ENCODE assay signal across 24 cellular contexts in the genomic region with DNA sequence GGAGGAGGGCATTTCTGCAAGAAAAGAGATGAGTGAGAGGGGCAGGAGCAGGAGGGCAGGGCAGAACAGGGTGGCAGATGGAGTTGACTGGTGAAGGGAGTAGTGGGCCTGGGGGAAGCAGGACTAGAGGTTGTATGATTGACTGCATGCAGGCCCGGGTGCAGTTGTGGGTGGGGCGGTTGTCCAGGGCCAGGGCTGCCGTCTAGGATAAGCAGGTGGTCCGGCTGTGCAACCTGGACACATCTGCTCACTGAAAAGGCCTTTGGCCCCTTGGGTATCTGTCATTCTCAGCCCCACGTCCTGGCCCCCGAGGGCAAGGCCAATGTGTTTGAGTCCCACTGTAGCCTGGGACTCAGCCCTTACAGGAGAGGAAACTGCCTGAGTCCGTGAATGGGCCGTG. TPM values are rescaled to one million over a fixed set of nuclear protein-coding genes. Genes with fewer than 3 reads are reported as not detected.
DNase-seq lines count a peak whose midpoint lies in the region; ATAC-seq and TF ChIP-seq lines count a peak whose summit lies in the region.
"Had no signal": no experiment of that assay in that cellular context is flagged by ENCODE, and none has a peak within 500 bp of the region (broad histone marks: within the 10 kb centered on the region; RNA-seq: fewer than 3 reads in every experiment).

No MANE protein-coding gene starts in this region.

- no peak for TF ChIP-seq CTCF in SK-N-SH (IDR thresholded peaks at IDR 0.05)
- TF ChIP-seq CTCF in activated B cell treated with CpG ODN at 0.5 μM for 24 hours (IDR thresholded peaks at IDR 0.05): no peak
- no peak for TF ChIP-seq CTCF in lower lobe of right lung (IDR thresholded peaks at IDR 0.05)
- TF ChIP-seq CTCF in CD8-positive, alpha-beta T cell (IDR thresholded peaks at IDR 0.05): no peak

- H3K36me3 ChIP-seq in SK-N-SH (replicated peaks in 1 of 2; ENCODE audit: control insufficient read depth in 1 of 2, insufficient read depth in 2 of 2, low read length in 1 of 2) (no peaks in the 10 kb centered on the region), lower lobe of right lung (peaks cover 14% of the 10 kb centered on the region)
- no peaks in the 10 kb centered on the region for H3K36me3 ChIP-seq in CD8-positive, alpha-beta T cell (ENCODE audit: insufficient read depth, low read length)
- H3K36me3 ChIP-seq: BLaER1, thyroid gland had no signal

- POLR2A ChIA-PET in SK-N-SH (lab: Yijun Ruan, JAX): no interaction called here
- POLR2A ChIA-PET in activated B cell treated with CpG ODN at 0.5 μM for 24 hours (lab: Charles Lee): no interaction called here
- POLR2A ChIA-PET in CD8-positive, alpha-beta T cell (lab: Charles Lee): no interaction called here

- no peaks in the 10 kb centered on the region for H3F3A ChIP-seq in SK-N-SH (replicated peaks; ENCODE audit: insufficient read depth)

- no peak overlapping the region for H3K4me3 Mint-ChIP-seq in activated B cell treated with CpG ODN at 0.5 μM for 24 hours
- H3K4me3 Mint-ChIP-seq in CD8-positive, alpha-beta T cell: no peak overlapping the region
- H3K4me3 Mint-ChIP-seq: activated T-helper 1 cell treated with anti-CD3 and anti-CD28 coated beads, Interleukin-12 subunit alpha, Interleukin-12 subunit beta, Interleukin-2, Interleukin-4 antibody, amounts not matched to agents 30 ng/mL and 10 ng/mL and 1 ng/mL, durations not matched to agents 14 hours and 24 hours and 36 hours; nephron progenitor cell; stimulated activated effector memory CD8-positive, alpha-beta T cell treated with anti-CD3 and anti-CD28 coated beads, Interleukin-12 subunit alpha, Interleukin-12 subunit beta, amount 100 ng/mL, for 72 hours had no signal

- no peaks in the 10 kb centered on the region for H3K27me3 Mint-ChIP-seq in activated B cell treated with CpG ODN at 0.5 μM for 24 hours
- no peaks in the 10 kb centered on the region for H3K27me3 Mint-ChIP-seq in CD8-positive, alpha-beta T cell (ENCODE audit: low read depth)

- H3K4me1 ChIP-seq in SK-N-SH (ENCODE audit: control insufficient read depth in 1 of 2, insufficient read depth in 2 of 2, low read depth in 1 of 2, low read length in 1 of 2) (peaks cover 0 to 40% of the 10 kb centered on the region in 2 experiments; a peak in 1 of 4 replicates), lower lobe of right lung (peaks cover 4% of the 10 kb centered on the region)
- H3K4me1 ChIP-seq in CD8-positive, alpha-beta T cell (ENCODE audit: insufficient read depth, low read length): no peaks in the 10 kb centered on the region

- intact Hi-C loops in activated B cell treated with CpG ODN at 0.5 μM for 24 hours (cut with micrococcal nuclease) (no loop called here), lower lobe of right lung (cut with DNase I) (no loop called here)
- intact Hi-C loops in CD8-positive, alpha-beta T cell (cut with DNase I, micrococcal nuclease): no loop called here

- CTCF ChIA-PET in SK-N-SH (lab: Yijun Ruan, JAX) (interaction anchor here (5.4 kb wide), 1 partner anchor 179 kb away, joined by 24 read pairs; no protein-coding TSS in a partner anchor), activated B cell treated with CpG ODN at 0.5 μM for 24 hours (lab: Charles Lee) (no interaction called here)
- CTCF ChIA-PET in CD8-positive, alpha-beta T cell (lab: Charles Lee): no interaction called here

- H3K4me3 ChIP-seq in SK-N-SH (ENCODE audit: low read depth in 2 of 2, low read length in 1 of 2) (no peak overlapping the region), lower lobe of right lung (no peak overlapping the region)
- no peak overlapping the region for H3K4me3 ChIP-seq in CD8-positive, alpha-beta T cell (ENCODE audit: low read depth, low read length)
- H3K4me3 ChIP-seq: BLaER1, esophagus squamous epithelium, GM23248, thyroid gland had no signal

- DNase-seq in SK-N-SH (peak; percentile 6), 8988T (peak; percentile 25), activated B cell treated with CpG ODN at 0.5 μM for 24 hours (peak; percentile 1), lower lobe of right lung (peak; percentile 36), hypothalamus (lab: John Stamatoyannopoulos, UW) (no peak)
- no peak for DNase-seq in CD8-positive, alpha-beta T cell
- DNase-seq: DMS 273 treated with DMSO at 0.1 percent for 48 hours, esophagus squamous epithelium, GM23248, mesenchymal stem cell, NCI-H1417 treated with DMSO at 0.1 percent for 48 hours, NCI-H774, nephron progenitor cell, PC-3, T-helper 9 cell, thyroid gland had no signal

- no peaks in the 10 kb centered on the region for H3K4me1 Mint-ChIP-seq in activated B cell treated with CpG ODN at 0.5 μM for 24 hours
- no peaks in the 10 kb centered on the region for H3K4me1 Mint-ChIP-seq in CD8-positive, alpha-beta T cell (ENCODE audit: low read depth)
- H3K4me1 Mint-ChIP-seq: stimulated activated effector memory CD8-positive, alpha-beta T cell treated with anti-CD3 and anti-CD28 coated beads, Interleukin-12 subunit alpha, Interleukin-12 subunit beta, amount 100 ng/mL, for 72 hours had no signal

- no peaks in the 10 kb centered on the region for H3K36me3 Mint-ChIP-seq in activated B cell treated with CpG ODN at 0.5 μM for 24 hours (ENCODE audit: low read depth)
- no peaks in the 10 kb centered on the region for H3K36me3 Mint-ChIP-seq in CD8-positive, alpha-beta T cell
- H3K36me3 Mint-ChIP-seq: stimulated activated effector memory CD8-positive, alpha-beta T cell treated with anti-CD3 and anti-CD28 coated beads, Interleukin-12 subunit alpha, Interleukin-12 subunit beta, amount 100 ng/mL, for 72 hours had no signal

- TF ChIP-seq EP300 in SK-N-SH (IDR thresholded peaks at IDR 0.05; ENCODE audit: borderline replicate concordance in 1 of 2, low read depth in 1 of 2, low read length in 1 of 2): no peak

- H3K27ac ChIP-seq in SK-N-SH (ENCODE audit: low read depth in 2 of 2, low read length in 1 of 2) (no peak overlapping the region), lower lobe of right lung (no peak overlapping the region)
- H3K27ac ChIP-seq in CD8-positive, alpha-beta T cell (ENCODE audit: low read depth, low read length): no peak overlapping the region
- H3K27ac ChIP-seq: 22Rv1, BLaER1, esophagus squamous epithelium, GM23248, thyroid gland had no signal

- no peaks in the 10 kb centered on the region for H3K9me3 Mint-ChIP-seq in activated B cell treated with CpG ODN at 0.5 μM for 24 hours
- no peaks in the 10 kb centered on the region for H3K9me3 Mint-ChIP-seq in CD8-positive, alpha-beta T cell
- H3K9me3 Mint-ChIP-seq: activated T-helper 1 cell treated with anti-CD3 and anti-CD28 coated beads, Interleukin-12 subunit alpha, Interleukin-12 subunit beta, Interleukin-2, Interleukin-4 antibody, amounts not matched to agents 30 ng/mL and 10 ng/mL and 1 ng/mL, durations not matched to agents 14 hours and 24 hours and 36 hours; nephron progenitor cell; stimulated activated effector memory CD8-positive, alpha-beta T cell treated with anti-CD3 and anti-CD28 coated beads, Interleukin-12 subunit alpha, Interleukin-12 subunit beta, amount 100 ng/mL, for 72 hours had no signal

- no peak overlapping the region for H3K27ac Mint-ChIP-seq in activated B cell treated with CpG ODN at 0.5 μM for 24 hours
- H3K27ac Mint-ChIP-seq in CD8-positive, alpha-beta T cell: no peak overlapping the region
- H3K27ac Mint-ChIP-seq: activated T-helper 1 cell treated with anti-CD3 and anti-CD28 coated beads, Interleukin-12 subunit alpha, Interleukin-12 subunit beta, Interleukin-2, Interleukin-4 antibody, amounts not matched to agents 30 ng/mL and 10 ng/mL and 1 ng/mL, durations not matched to agents 14 hours and 24 hours and 36 hours; nephron progenitor cell; stimulated activated effector memory CD8-positive, alpha-beta T cell treated with anti-CD3 and anti-CD28 coated beads, Interleukin-12 subunit alpha, Interleukin-12 subunit beta, amount 100 ng/mL, for 72 hours had no signal

- H3K27me3 ChIP-seq in SK-N-SH (ENCODE audit: insufficient read depth) (no peaks in the 10 kb centered on the region), lower lobe of right lung (ENCODE audit: low read depth) (no peaks in the 10 kb centered on the region)
- H3K27me3 ChIP-seq in CD8-positive, alpha-beta T cell (ENCODE audit: insufficient read depth, low read length): no peaks in the 10 kb centered on the region
- H3K27me3 ChIP-seq: BLaER1, esophagus squamous epithelium, thyroid gland had no signal

- H3K9me3 ChIP-seq in SK-N-SH (no peaks in the 10 kb centered on the region), lower lobe of right lung (no peaks in the 10 kb centered on the region)
- no peaks in the 10 kb centered on the region for H3K9me3 ChIP-seq in CD8-positive, alpha-beta T cell (ENCODE audit: low read length)
- H3K9me3 ChIP-seq: BLaER1, esophagus squamous epithelium, thyroid gland had no signal

- TF ChIP-seq RAD21 in SK-N-SH (IDR thresholded peaks at IDR 0.05; ENCODE audit: low read length): no peak

- WGBS in SK-N-SH (ENCODE audit: low lambda C conversion rate): 0% methylated on average over 2 of the region's 8 CpGs

- H3K79me2 ChIP-seq in SK-N-SH (ENCODE audit: insufficient read depth): no peaks in the 10 kb centered on the region

- no peaks in the 10 kb centered on the region for H4K20me1 ChIP-seq in SK-N-SH (ENCODE audit: insufficient read depth)
- H4K20me1 ChIP-seq: BLaER1 had no signal

- no peak overlapping the region for H3K9ac ChIP-seq in SK-N-SH
- H3K9ac ChIP-seq: BLaER1, GM23248 had no signal

- ATAC-seq in SK-N-SH treated with all-trans-retinoic acid at 6 μM for 48 hours (no peak), activated B cell treated with CpG ODN at 0.5 μM for 24 hours (ENCODE audit: low read depth) (no peak), lower lobe of right lung (no peak), GM19397 (IDR thresholded peaks at IDR 0.05; ENCODE audit: unreplicated experiment) (no peak)
- no peak for ATAC-seq in CD8-positive, alpha-beta T cell

- H3K9me2 ChIP-seq in SK-N-SH: no peaks in the 10 kb centered on the region

- H2AFZ ChIP-seq in SK-N-SH (ENCODE audit: low read depth): no peak overlapping the region
- H2AFZ ChIP-seq: GM23248 had no signal

- no peak overlapping the region for H3K4me2 ChIP-seq in SK-N-SH
- H3K4me2 ChIP-seq: BLaER1 had no signal

RNA-seq across cellular contexts. Expression of a gene that starts 25.4 kb away (rescaled TPM):
- 0.18 and 0.58 TPM in 2 replicates for polyA plus RNA-seq in SK-N-SH (2012; rRNA removed)
- 0.03 and 0.10 TPM in 2 replicates for polyA plus RNA-seq in SK-N-SH (2012; cell fraction: cytosol; rRNA removed)
- polyA plus RNA-seq in SK-N-SH (2012; cell fraction: nucleus; rRNA removed): 1.2 and 1.5 TPM in 2 replicates
- 1.6 and 1.8 TPM in 2 replicates for total RNA-seq in activated B cell treated with CpG ODN at 0.5 μM for 24 hours
- total RNA-seq in lower lobe of right lung: 59.7 TPM
- total RNA-seq in CD8-positive, alpha-beta T cell: 1 to 10 TPM; 6.8 to 7.5 TPM

RNA-seq across cellular contexts. Expression of a gene that starts 33.1 kb away (rescaled TPM):
- 0.03 and 0.10 TPM in 2 replicates for polyA plus RNA-seq in SK-N-SH (2012; rRNA removed)
- 0.05 TPM in 2 replicates for polyA plus RNA-seq in SK-N-SH (2012; cell fraction: cytosol; rRNA removed)
- 0.04 and 0.06 TPM in 2 replicates for polyA plus RNA-seq in SK-N-SH (2012; cell fraction: nucleus; rRNA removed)
- total RNA-seq in activated B cell treated with CpG ODN at 0.5 μM for 24 hours: 0.39 and 0.44 TPM in 2 replicates
- total RNA-seq in lower lobe of right lung: 1.0 TPM
- under 1 TPM; 0.19 to 0.28 TPM for total RNA-seq in CD8-positive, alpha-beta T cell
- total RNA-seq: activated T-helper 1 cell treated with anti-CD3 and anti-CD28 coated beads, Interleukin-12 subunit alpha, Interleukin-12 subunit beta, Interleukin-2, Interleukin-4 antibody, amounts not matched to agents 30 ng/mL and 10 ng/mL and 1 ng/mL, durations not matched to agents 14 hours and 24 hours and 36 hours; glomerular endothelial cell had no signal
- polyA plus RNA-seq: GM23248 had no signal

RNA-seq across cellular contexts. Expression of a gene that starts 49.6 kb away (rescaled TPM):
- not detected in 2 replicates for polyA plus RNA-seq in SK-N-SH (2012; rRNA removed)
- polyA plus RNA-seq in SK-N-SH (2012; cell fraction: cytosol; rRNA removed): 0.01 TPM in 1 of 2 replicates, not detected in the other
- 0.18 and 0.32 TPM in 2 replicates for polyA plus RNA-seq in SK-N-SH (2012; cell fraction: nucleus; rRNA removed)
- total RNA-seq in activated B cell treated with CpG ODN at 0.5 μM for 24 hours (not detected in 2 replicates), lower lobe of right lung (0.41 TPM)
- not detected for total RNA-seq in CD8-positive, alpha-beta T cell
- total RNA-seq: activated T-helper 1 cell treated with anti-CD3 and anti-CD28 coated beads, Interleukin-12 subunit alpha, Interleukin-12 subunit beta, Interleukin-2, Interleukin-4 antibody, amounts not matched to agents 30 ng/mL and 10 ng/mL and 1 ng/mL, durations not matched to agents 14 hours and 24 hours and 36 hours; glomerular endothelial cell; GM23248; PC-3; pulmonary artery endothelial cell had no signal
- polyA plus RNA-seq: GM23248 had no signal

RNA-seq across cellular contexts. Expression of a gene that starts 55.8 kb away (rescaled TPM):
- polyA plus RNA-seq in SK-N-SH (2012; rRNA removed): not detected in 2 replicates
- polyA plus RNA-seq in SK-N-SH (2012; cell fraction: cytosol; rRNA removed): not detected in 2 replicates
- polyA plus RNA-seq in SK-N-SH (2012; cell fraction: nucleus; rRNA removed): not detected in 2 replicates
- total RNA-seq in activated B cell treated with CpG ODN at 0.5 μM for 24 hours (not detected in 2 replicates), lower lobe of right lung (not detected)
- not detected for total RNA-seq in CD8-positive, alpha-beta T cell
- total RNA-seq: activated T-helper 1 cell treated with anti-CD3 and anti-CD28 coated beads, Interleukin-12 subunit alpha, Interleukin-12 subunit beta, Interleukin-2, Interleukin-4 antibody, amounts not matched to agents 30 ng/mL and 10 ng/mL and 1 ng/mL, durations not matched to agents 14 hours and 24 hours and 36 hours; glomerular endothelial cell; GM23248; PC-3; pulmonary artery endothelial cell had no signal
- polyA plus RNA-seq: GM23248 had no signal

Comparison
In these comparisons a context has a peak if more than half of its experiments do, and no peak if none do; other contexts are left out.
1. DNase-seq: peak in SK-N-SH (single experiment), 8988T (single experiment), activated B cell treated with CpG ODN at 0.5 μM for 24 hours (single experiment) and lower lobe of right lung (single experiment); none in hypothalamus (0 of 51) and CD8-positive, alpha-beta T cell (0 of 7).